ENCODE assay signal across 10 cellular contexts in the genomic region with DNA sequence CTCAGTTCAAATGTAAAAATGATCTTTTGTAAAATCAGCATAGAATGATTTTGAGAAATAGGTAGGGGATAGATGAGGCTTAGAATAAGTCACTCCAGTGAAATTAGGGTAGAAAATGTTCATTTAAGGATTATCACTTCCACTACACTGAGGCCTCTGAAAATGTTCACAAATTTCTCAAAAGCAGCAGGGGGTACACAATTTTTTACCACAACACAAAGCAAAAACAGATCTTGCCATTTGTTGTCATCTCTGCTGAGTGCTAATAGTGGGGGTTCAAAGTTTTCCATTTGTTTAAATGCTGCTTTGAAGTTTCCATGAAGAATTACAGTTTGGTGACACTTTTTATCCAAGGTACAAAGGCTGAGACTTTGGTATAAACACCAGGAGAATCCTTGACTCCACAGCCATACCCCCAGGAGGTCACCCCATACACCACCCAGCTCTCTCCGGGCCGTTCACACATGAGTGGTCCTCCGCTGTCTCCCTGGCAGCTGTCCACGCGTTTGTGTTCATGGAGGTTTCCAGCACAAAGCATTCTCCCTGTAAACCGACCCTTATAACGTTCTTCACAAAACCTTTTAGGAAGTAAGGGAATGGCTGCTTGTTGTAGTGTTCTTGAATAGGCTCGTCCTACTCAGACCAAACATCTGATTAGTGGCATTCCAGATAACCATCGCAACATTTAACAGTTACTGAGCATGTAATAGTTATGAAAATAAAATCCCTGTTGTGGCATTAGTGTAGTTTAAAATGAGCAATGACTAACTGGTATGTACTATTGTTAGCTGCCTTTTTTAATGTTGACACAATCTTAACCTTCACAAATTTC.
A peak's percentile ranks its signal among the peaks of the same experiment; 100 is the strongest.
DNase-seq lines count a peak whose midpoint lies in the region; ATAC-seq and TF ChIP-seq lines count a peak whose summit lies in the region.
"Had no signal": no experiment of that assay in that cellular context is flagged by ENCODE, and none has a peak within 500 bp of the region (broad histone marks: within the 10 kb centered on the region; RNA-seq: fewer than 3 reads in every experiment).

No MANE protein-coding gene starts in this region.

- peak; percentile 10 for DNase-seq in DMS79 (lab: John Stamatoyannopoulos, UW)
- peak; percentile 67 for DNase-seq in HT1080 (ENCODE audit: low read depth)
- no peak for DNase-seq in activated T-helper 1 cell treated with anti-CD3 and anti-CD28 coated beads, Interleukin-12 subunit alpha, Interleukin-12 subunit beta, Interleukin-2, Interleukin-4 antibody, amounts not matched to agents 30 ng/mL and 10 ng/mL and 1 ng/mL, durations not matched to agents 14 hours and 24 hours and 36 hours (ENCODE audit: low spot score)
- DNase-seq in lung microvascular endothelial cell (ENCODE audit: low read depth in 2 of 2): peak; percentile 12 to 15
- DNase-seq in GF-D8 (lab: John Stamatoyannopoulos, UW): no peak
- DNase-seq in NCI-H510A (lab: John Stamatoyannopoulos, UW): no peak
- DNase-seq in esophagus muscularis mucosa (ENCODE audit: extremely low spot score): no peak

- intact Hi-C loops in activated T-helper 1 cell treated with anti-CD3 and anti-CD28 coated beads, Interleukin-12 subunit alpha, Interleukin-12 subunit beta, Interleukin-2, Interleukin-4 antibody, amounts not matched to agents 30 ng/mL and 10 ng/mL and 1 ng/mL, durations not matched to agents 14 hours and 24 hours and 36 hours (cut with micrococcal nuclease): loop anchor here (1.0 kb wide), 1 partner anchor 71 kb away; a partner anchor contains a TSS
- intact Hi-C loops in esophagus muscularis mucosa (cut with DNase I): loop anchor here (5.0 to 10.0 kb wide), 2 partner anchors 70 to 403 kb away; a partner anchor contains a TSS

- H3K4me3 Mint-ChIP-seq in activated T-helper 1 cell treated with anti-CD3 and anti-CD28 coated beads, Interleukin-12 subunit alpha, Interleukin-12 subunit beta, Interleukin-2, Interleukin-4 antibody, amounts not matched to agents 30 ng/mL and 10 ng/mL and 1 ng/mL, durations not matched to agents 14 hours and 24 hours and 36 hours: peak overlapping the region; percentile 88

- H3K4me1 ChIP-seq in esophagus muscularis mucosa: peaks cover 21 to 36% (median 27%) of the 10 kb centered on the region in 4 donors

- no peak overlapping the region for H3K27ac ChIP-seq in esophagus muscularis mucosa (replicated peaks in 1 of 4)
- H3K27ac ChIP-seq: neutrophil had no signal

- peaks cover 44% of the 10 kb centered on the region for H3K4me1 Mint-ChIP-seq in activated T-helper 1 cell treated with anti-CD3 and anti-CD28 coated beads, Interleukin-12 subunit alpha, Interleukin-12 subunit beta, Interleukin-2, Interleukin-4 antibody, amounts not matched to agents 30 ng/mL and 10 ng/mL and 1 ng/mL, durations not matched to agents 14 hours and 24 hours and 36 hours (ENCODE audit: low read depth)

- ATAC-seq in GM18520 (IDR thresholded peaks at IDR 0.05; ENCODE audit: unreplicated experiment): no peak

- H3K9me3 Mint-ChIP-seq in activated T-helper 1 cell treated with anti-CD3 and anti-CD28 coated beads, Interleukin-12 subunit alpha, Interleukin-12 subunit beta, Interleukin-2, Interleukin-4 antibody, amounts not matched to agents 30 ng/mL and 10 ng/mL and 1 ng/mL, durations not matched to agents 14 hours and 24 hours and 36 hours: no peaks in the 10 kb centered on the region
- H3K9me3 Mint-ChIP-seq: T-helper 1 cell treated with Interleukin-12 subunit alpha and Interleukin-12 subunit beta and Interleukin-4 antibody, amounts not matched to agents 30 μg/mL and 1 μg/mL, for 36 hours had no signal

- H3K9me3 ChIP-seq in esophagus muscularis mucosa: no peaks in the 10 kb centered on the region
- H3K9me3 ChIP-seq: neutrophil had no signal

- WGBS in esophagus muscularis mucosa: 66% methylated on average over 9 of the region's 9 CpGs

- no peaks in the 10 kb centered on the region for H3K27me3 ChIP-seq in esophagus muscularis mucosa
- H3K27me3 ChIP-seq: neutrophil had no signal

- peaks cover 2% of the 10 kb centered on the region for H3K27me3 Mint-ChIP-seq in activated T-helper 1 cell treated with anti-CD3 and anti-CD28 coated beads, Interleukin-12 subunit alpha, Interleukin-12 subunit beta, Interleukin-2, Interleukin-4 antibody, amounts not matched to agents 30 ng/mL and 10 ng/mL and 1 ng/mL, durations not matched to agents 14 hours and 24 hours and 36 hours (ENCODE audit: insufficient read depth)

- no peak overlapping the region for H3K27ac Mint-ChIP-seq in activated T-helper 1 cell treated with anti-CD3 and anti-CD28 coated beads, Interleukin-12 subunit alpha, Interleukin-12 subunit beta, Interleukin-2, Interleukin-4 antibody, amounts not matched to agents 30 ng/mL and 10 ng/mL and 1 ng/mL, durations not matched to agents 14 hours and 24 hours and 36 hours
- H3K27ac Mint-ChIP-seq: T-helper 1 cell treated with Interleukin-12 subunit alpha and Interleukin-12 subunit beta and Interleukin-4 antibody, amounts not matched to agents 30 μg/mL and 1 μg/mL, for 36 hours had no signal

- H3K36me3 Mint-ChIP-seq in activated T-helper 1 cell treated with anti-CD3 and anti-CD28 coated beads, Interleukin-12 subunit alpha, Interleukin-12 subunit beta, Interleukin-2, Interleukin-4 antibody, amounts not matched to agents 30 ng/mL and 10 ng/mL and 1 ng/mL, durations not matched to agents 14 hours and 24 hours and 36 hours (ENCODE audit: low read depth): peaks cover 39% of the 10 kb centered on the region

- peaks cover 0 to 23% (median 9%) of the 10 kb centered on the region in 4 donors for H3K36me3 ChIP-seq in esophagus muscularis mucosa
- H3K36me3 ChIP-seq: neutrophil had no signal

- no peak for TF ChIP-seq POLR2A in esophagus muscularis mucosa (IDR thresholded peaks at IDR 0.05; ENCODE audit: low read depth)

- TF ChIP-seq CTCF in esophagus muscularis mucosa (IDR thresholded peaks at IDR 0.05): no peak

- TF ChIP-seq EP300 in esophagus muscularis mucosa (IDR thresholded peaks at IDR 0.05): no peak

- no peak overlapping the region for H3K4me3 ChIP-seq in esophagus muscularis mucosa

Comparison
In these comparisons a context has a peak if more than half of its experiments do, and no peak if none do; other contexts are left out.
1. DNase-seq: peak in DMS79 (single experiment), HT1080 (single experiment) and lung microvascular endothelial cell (2 of 2); none in activated T-helper 1 cell treated with anti-CD3 and anti-CD28 coated beads, Interleukin-12 subunit alpha, Interleukin-12 subunit beta, Interleukin-2, Interleukin-4 antibody, amounts not matched to agents 30 ng/mL and 10 ng/mL and 1 ng/mL, durations not matched to agents 14 hours and 24 hours and 36 hours (single experiment), GF-D8 (single experiment), NCI-H510A (single experiment) and esophagus muscularis mucosa (single experiment).